ENCODE assay signal across 12 cellular contexts in genomic region chr2:61181382-61182058, GRCh38. TPM values are rescaled to one million over a fixed set of nuclear protein-coding genes. Genes with fewer than 3 reads are reported as not detected.
DNase-seq lines count a peak whose midpoint lies in the region; ATAC-seq and TF ChIP-seq lines count a peak whose summit lies in the region.
"Had no signal": no experiment of that assay in that cellular context is flagged by ENCODE, and none has a peak within 500 bp of the region (broad histone marks: within the 10 kb centered on the region; RNA-seq: fewer than 3 reads in every experiment).

No MANE protein-coding gene starts in this region.

- H3K27me3 Mint-ChIP-seq in T-helper 1 cell treated with Interleukin-12 subunit alpha and Interleukin-12 subunit beta and Interleukin-4 antibody, amounts not matched to agents 30 μg/mL and 1 μg/mL, for 36 hours (ENCODE audit: low read depth): no peaks in the 10 kb centered on the region
- peaks cover 2% of the 10 kb centered on the region for H3K27me3 Mint-ChIP-seq in endodermal cell (ENCODE audit: insufficient read depth)

- H3K9ac ChIP-seq in endodermal cell (ENCODE audit: extremely low read depth, low read length, poor library complexity, severe bottlenecking) (no peak overlapping the region), parathyroid adenoma (no peak overlapping the region)

- H3K9me3 Mint-ChIP-seq in T-helper 1 cell treated with Interleukin-12 subunit alpha and Interleukin-12 subunit beta and Interleukin-4 antibody, amounts not matched to agents 30 μg/mL and 1 μg/mL, for 36 hours: no peaks in the 10 kb centered on the region
- H3K9me3 Mint-ChIP-seq in endodermal cell: no peaks in the 10 kb centered on the region

- CTCF ChIA-PET in RWPE1 (lab: Yijun Ruan, JAX): no interaction called here

- H3K4me1 Mint-ChIP-seq in T-helper 1 cell treated with Interleukin-12 subunit alpha and Interleukin-12 subunit beta and Interleukin-4 antibody, amounts not matched to agents 30 μg/mL and 1 μg/mL, for 36 hours (ENCODE audit: low read depth): peaks cover 54% of the 10 kb centered on the region
- peaks cover 32% of the 10 kb centered on the region for H3K4me1 Mint-ChIP-seq in endodermal cell

- ATAC-seq in HG03432 (IDR thresholded peaks at IDR 0.05; ENCODE audit: unreplicated experiment): no peak

- H3K4me3 ChIP-seq in endodermal cell (ENCODE audit: low read length) (no peak overlapping the region), parathyroid adenoma (ENCODE audit: low read depth, low read length) (no peak overlapping the region)
- H3K4me3 ChIP-seq: SJCRH30 had no signal

- DNase-seq in T-helper 1 cell (no peak), RWPE1 (ENCODE audit: low spot score) (no peak), endodermal cell (no peak), germinal center (ENCODE audit: low spot score) (no peak), substantia nigra (lab: John Stamatoyannopoulos, UW) (no peak)
- DNase-seq: GF-D8, HCEC 1CT, NCI-H524, SJCRH30 had no signal

- 91 to 92% methylated on average over 5 to 10 of the region's 10 CpGs for WGBS in endodermal cell (ENCODE audit: insufficient coverage in 1 of 2, insufficient read length in 1 of 2), 2 experiments

- H3K27me3 ChIP-seq in endodermal cell (ENCODE audit: control insufficient read depth, insufficient read depth, low read length, poor library complexity, severe bottlenecking) (no peaks in the 10 kb centered on the region), parathyroid adenoma (ENCODE audit: control insufficient read depth, insufficient read depth, low read length) (no peaks in the 10 kb centered on the region)
- H3K27me3 ChIP-seq: SJCRH30 had no signal

- POLR2A ChIA-PET in RWPE1 (lab: Yijun Ruan, JAX; ENCODE audit: low non-redundant PET): no interaction called here

- H3K36me3 Mint-ChIP-seq in T-helper 1 cell treated with Interleukin-12 subunit alpha and Interleukin-12 subunit beta and Interleukin-4 antibody, amounts not matched to agents 30 μg/mL and 1 μg/mL, for 36 hours (ENCODE audit: low read depth): peaks cover 67% of the 10 kb centered on the region
- peaks cover 68% of the 10 kb centered on the region for H3K36me3 Mint-ChIP-seq in endodermal cell (ENCODE audit: low read depth)

- H3K27ac ChIP-seq in RWPE1: peak overlapping the region; percentile 92
- no peak overlapping the region for H3K27ac ChIP-seq in endodermal cell (ENCODE audit: low read depth, low read length)
- no peak overlapping the region for H3K27ac ChIP-seq in parathyroid adenoma
- no peak overlapping the region for H3K27ac ChIP-seq in substantia nigra (ENCODE audit: low read depth, low read length, poor library complexity, severe bottlenecking)
- H3K27ac ChIP-seq: SJCRH30 had no signal

- H3K4me1 ChIP-seq in endodermal cell (ENCODE audit: control insufficient read depth, insufficient read depth, low read length): peaks cover 22% of the 10 kb centered on the region
- H3K4me1 ChIP-seq in parathyroid adenoma: peaks cover 31% of the 10 kb centered on the region

- H3K9me3 ChIP-seq in endodermal cell (ENCODE audit: control insufficient read depth, low read length) (no peaks in the 10 kb centered on the region), parathyroid adenoma (ENCODE audit: control insufficient read depth, low read length) (no peaks in the 10 kb centered on the region)
- H3K9me3 ChIP-seq: SJCRH30 had no signal

- TF ChIP-seq CTCF in RWPE1 (conservative IDR thresholded peaks at IDR 0.05; ENCODE audit: low read depth): no peak
- no peak for TF ChIP-seq CTCF in endodermal cell (conservative IDR thresholded peaks at IDR 0.05)
- TF ChIP-seq CTCF in parathyroid adenoma (IDR thresholded peaks at IDR 0.05): no peak

- H3K36me3 ChIP-seq in endodermal cell (ENCODE audit: control insufficient read depth, insufficient read depth, low read length) (peaks cover 74% of the 10 kb centered on the region), parathyroid adenoma (ENCODE audit: control insufficient read depth, insufficient read depth, low read length) (no peaks in the 10 kb centered on the region)

- H2AFZ ChIP-seq in parathyroid adenoma: no peak overlapping the region

- H3K27ac Mint-ChIP-seq in T-helper 1 cell treated with Interleukin-12 subunit alpha and Interleukin-12 subunit beta and Interleukin-4 antibody, amounts not matched to agents 30 μg/mL and 1 μg/mL, for 36 hours: no peak overlapping the region
- peak overlapping the region; percentile 12 for H3K27ac Mint-ChIP-seq in endodermal cell

- H3K79me2 ChIP-seq in parathyroid adenoma: peaks cover 17% of the 10 kb centered on the region

- peak overlapping the region; percentile 7 for H3K4me2 ChIP-seq in parathyroid adenoma (ENCODE audit: low read length)

- peak overlapping the region; percentile 16 for H3K4me3 Mint-ChIP-seq in T-helper 1 cell treated with Interleukin-12 subunit alpha and Interleukin-12 subunit beta and Interleukin-4 antibody, amounts not matched to agents 30 μg/mL and 1 μg/mL, for 36 hours
- no peak overlapping the region for H3K4me3 Mint-ChIP-seq in endodermal cell

RNA-seq across cellular contexts. Expression of gene C2orf74, which starts 19.5 kb away (rescaled TPM):
- total RNA-seq in endodermal cell: 10 to 100 TPM; 10.2 to 15.7 TPM
- polyA plus RNA-seq in endodermal cell (2013, experiment 1 of 2): 17.5 TPM
- polyA plus RNA-seq in endodermal cell (2013, experiment 2 of 2): 20.6 TPM
